ENCODE assay signal across 8 cellular contexts in the genomic region with DNA sequence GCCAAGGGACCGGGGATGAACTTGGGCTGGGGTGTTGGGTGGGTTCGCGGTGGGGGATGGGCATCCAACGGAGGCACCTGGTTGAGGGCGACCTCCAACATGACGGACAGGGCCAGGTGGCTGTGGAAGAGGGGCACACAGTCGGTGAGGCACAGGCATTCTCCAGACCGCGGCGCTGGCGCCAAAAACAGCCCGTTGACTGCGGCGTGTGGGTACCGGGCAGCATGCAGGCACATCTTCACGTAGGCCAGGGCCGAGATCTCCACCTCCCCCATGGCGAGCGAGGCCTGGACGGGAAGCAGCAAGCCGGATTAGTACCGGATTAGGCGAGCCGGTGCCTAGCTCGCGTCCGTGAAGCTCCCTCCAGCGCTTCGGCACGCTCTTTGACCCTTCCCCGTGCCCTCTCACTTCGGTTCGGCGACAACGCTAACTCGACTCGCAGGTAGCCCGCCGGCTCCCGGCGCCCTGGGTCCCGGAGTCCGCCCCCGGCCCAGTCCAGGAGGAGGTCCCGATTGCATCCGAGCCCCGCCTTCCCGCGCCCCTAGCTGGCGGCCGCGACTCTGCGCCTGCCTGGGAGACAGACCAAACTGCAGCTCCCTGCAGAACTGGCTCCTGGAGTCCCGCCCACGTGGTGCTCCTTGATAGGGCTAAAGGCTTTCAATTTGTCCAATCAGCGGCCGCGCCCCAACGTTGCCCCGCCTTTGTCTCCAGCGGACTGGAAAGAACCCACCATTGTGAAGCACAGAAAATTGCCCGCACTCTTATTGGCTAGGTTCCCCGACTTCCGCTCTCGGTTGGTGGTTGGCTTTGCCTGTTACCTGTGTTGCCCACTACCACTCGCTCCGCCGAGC. TPM values are rescaled to one million over a fixed set of nuclear protein-coding genes. Genes with fewer than 3 reads are reported as not detected.
A peak's percentile ranks its signal among the peaks of the same experiment; 100 is the strongest.
DNase-seq lines count a peak whose midpoint lies in the region; TF ChIP-seq lines count a peak whose summit lies in the region.

EMC9 (minus strand) TSS at position 562 of the 851 bp plus-strand sequence; CDS start at position 275, 287 bp downstream.

- peak; percentile 100 for DNase-seq in COR-L47 (lab: John Stamatoyannopoulos, UW)
- DNase-seq in GM20000 (ENCODE audit: low spot score): peak; percentile 95
- DNase-seq in HT-29 (ENCODE audit: low spot score): peak; percentile 98
- peak; percentile 98 for DNase-seq in NOMO-1 (lab: John Stamatoyannopoulos, UW; ENCODE audit: unreplicated experiment in 2 of 2)
- DNase-seq in effector memory CD4-positive, alpha-beta T cell: peak; percentile 99 to 100 (median 100)
- peak; percentile 99 for DNase-seq in lung microvascular endothelial cell (ENCODE audit: low read depth in 2 of 2)
- peak; percentile 99 to 100 (median 100) for DNase-seq in stimulated activated CD4-positive, alpha-beta T cell treated with anti-CD3 and anti-CD28 coated beads, TNF-alpha, amount 100 ng/mL, for 48 hours (ENCODE audit: low read depth in 3 of 3)

- no peaks in the 10 kb centered on the region for H3K27me3 ChIP-seq in effector memory CD4-positive, alpha-beta T cell (replicated peaks; ENCODE audit: control insufficient read depth, insufficient read depth, low read length, poor library complexity, severe bottlenecking)

- POLR2A ChIA-PET in activated CD8-positive, alpha-beta memory T cell treated with anti-CD3 and anti-CD28 coated beads for 36 hours (lab: Charles Lee): interaction anchor here (1.0 to 1.7 kb wide), 5 partner anchors 9 to 102 kb away, joined by 3 to 8 read pairs (median 4); partner anchors contain the start of genes DCAF11, IRF9, NRL and TINF2

- CTCF ChIA-PET in activated CD8-positive, alpha-beta memory T cell treated with anti-CD3 and anti-CD28 coated beads for 36 hours (lab: Charles Lee): interaction anchor here (0.6 to 1.6 kb wide), 4 partner anchors 20 to 50 kb away, joined by 3 to 5 read pairs (median 5); partner anchors contain the start of genes DCAF11 and IRF9

- H3K36me3 ChIP-seq in effector memory CD4-positive, alpha-beta T cell (ENCODE audit: control insufficient read depth, insufficient read depth, low read length): peaks cover 30% of the 10 kb centered on the region

- peak within 1 kb of the TSS; percentile 77 for H3K27ac ChIP-seq in effector memory CD4-positive, alpha-beta T cell (ENCODE audit: insufficient read depth, low read length, poor library complexity, severe bottlenecking)

- H3K4me1 ChIP-seq in effector memory CD4-positive, alpha-beta T cell (ENCODE audit: control insufficient read depth, insufficient read depth, low read length, poor library complexity, severe bottlenecking): peaks cover 46% of the 10 kb centered on the region

- H3K4me3 ChIP-seq in effector memory CD4-positive, alpha-beta T cell (ENCODE audit: insufficient read depth, low read depth, low read length, poor library complexity, severe bottlenecking): peak within 1 kb of the TSS; percentile 84

- no peak for TF ChIP-seq CTCF in GM20000 (IDR thresholded peaks at IDR 0.05; ENCODE audit: extremely low read depth, missing control alignments)

- H3K9me3 ChIP-seq in effector memory CD4-positive, alpha-beta T cell (ENCODE audit: control insufficient read depth, low read length): no peaks in the 10 kb centered on the region

RNA-seq across cellular contexts. Expression of gene EMC9, which starts in this region (rescaled TPM):
- 52.4 and 63.9 TPM in 2 replicates for total RNA-seq in HT-29 (2014; rRNA removed; shearing (Covaris generic))
- total RNA-seq in activated CD8-positive, alpha-beta memory T cell treated with anti-CD3 and anti-CD28 coated beads for 36 hours: 10 to 100 TPM; 38.5 to 38.9 TPM
- total RNA-seq in lung microvascular endothelial cell: 13.9 and 20.4 TPM in 2 replicates

Comparison
In these comparisons a context has a peak if more than half of its experiments do, and no peak if none do; other contexts are left out.
1. Peak in every context shown above with its lines: DNase-seq, H3K4me3 ChIP-seq and H3K27ac ChIP-seq.